ENCODE assay signal across 8 cellular contexts in genomic region chr11:110194211-110194766, GRCh38.
DNase-seq lines count a peak whose midpoint lies in the region; ATAC-seq and TF ChIP-seq lines count a peak whose summit lies in the region.
"Not testable (repeated sequence)": the region's sequence is repeated elsewhere in the genome, so short reads cannot be mapped to it uniquely, and the experiment has no call there.

No MANE protein-coding gene starts in this region.

- peak overlapping the region; percentile 80 for H3K27ac ChIP-seq in HCT116 (ENCODE audit: low read depth, low read length)
- peak overlapping the region; percentile 65 for H3K27ac ChIP-seq in brain microvascular endothelial cell

- DNase-seq in AG08395 (ENCODE audit: low spot score), result peak; percentile 38
- peak; percentile 64 for DNase-seq in HCT116 (ENCODE audit: low read depth, low spot score)
- peak; percentile 94 for DNase-seq in NCI-H226
- DNase-seq in brain microvascular endothelial cell, result peak; percentile 90
- DNase-seq in fibroblast of mammary gland (ENCODE audit: low read depth), result peak; percentile 94
- peak; percentile 26 to 56 for DNase-seq in left colon
- DNase-seq in renal cortical epithelial cell (ENCODE audit: low read depth), result peak; percentile 88

- H3K9me3 ChIP-seq in HCT116 (ENCODE audit: control insufficient read depth in 1 of 2, insufficient read depth in 1 of 2, low read depth in 1 of 2, low read length in 2 of 2), result not testable (repeated sequence)

- not testable (repeated sequence) for H2AFZ ChIP-seq in HCT116 (ENCODE audit: low read depth, low read length, poor library complexity, severe bottlenecking)

- 0 out of 2 replicates have a peak, but pooled peaks have one; percentile 14 for TF ChIP-seq RAD21 in HCT116 (IDR thresholded peaks at IDR 0.05; ENCODE audit: low read depth)

- not testable (repeated sequence) for TF ChIP-seq CTCF in HCT116 (IDR thresholded peaks at IDR 0.05 in 2 of 3, conservative IDR thresholded peaks at IDR 0.05 in 1 of 3; ENCODE audit: borderline replicate concordance in 1 of 3, insufficient read depth in 1 of 3, low read depth in 2 of 3, low read length in 2 of 3); brain microvascular endothelial cell (IDR thresholded peaks at IDR 0.05; ENCODE audit: low read depth, low read length, missing control alignments); fibroblast of mammary gland (conservative IDR thresholded peaks at IDR 0.05; ENCODE audit: control insufficient read depth, insufficient read depth, low read depth, low read length)

- H3K27me3 ChIP-seq in HCT116 (ENCODE audit: insufficient read depth, low read length); brain microvascular endothelial cell (replicated peaks): not testable (repeated sequence)

- H3K4me2 ChIP-seq in HCT116 (ENCODE audit: low read length), result peak overlapping the region; percentile 53

- peaks cover 44 to 46% of the 10 kb centered on the region in 2 experiments for H3K4me1 ChIP-seq in HCT116 (ENCODE audit: control insufficient read depth in 1 of 2, insufficient read depth in 2 of 2, low read length in 2 of 2)

- H3K4me3 ChIP-seq in HCT116 (replicated peaks in 1 of 2; ENCODE audit: low read depth in 1 of 2, low read length in 2 of 2), result peak overlapping the region in 1 of 2 experiments; percentile 13; a peak in 1 of 4 replicates
- not testable (repeated sequence) for H3K4me3 ChIP-seq in brain microvascular endothelial cell (ENCODE audit: low read depth, low read length); fibroblast of mammary gland (ENCODE audit: control insufficient read depth, low read depth, low read length)

- peak; percentile 73 for ATAC-seq in HCT116
- peak; percentile 57 for ATAC-seq in SK-N-SH treated with all-trans-retinoic acid at 6 μM for 48 hours
- peak; percentile 81 for ATAC-seq in left colon

- H4K20me1 ChIP-seq in HCT116 (ENCODE audit: insufficient read depth), result not testable (repeated sequence)

- in situ Hi-C loops in brain microvascular endothelial cell (cut with HindIII; ENCODE audit: low pct_ligation_motif_present, low sequenced_read_pairs), result not testable (repeated sequence)

- H3K36me3 ChIP-seq in HCT116 (ENCODE audit: control insufficient read depth in 1 of 2, insufficient read depth in 2 of 2, low read length in 2 of 2); brain microvascular endothelial cell (replicated peaks): not testable (repeated sequence)

- peak overlapping the region; percentile 4 for H3K9ac ChIP-seq in HCT116 (ENCODE audit: low read length)

- not testable (repeated sequence) for H3K9me2 ChIP-seq in HCT116 (ENCODE audit: insufficient read depth)

- RAD21 ChIA-PET in HCT116 (lab: Charles Lee; ENCODE audit: low non-redundant PET in 1 of 2, low total read pairs in 2 of 2, uncharacterized antibody in 2 of 2, unreplicated experiment in 2 of 2), result interaction anchor here in 1 of 2 experiments (1.4 kb wide), 1 partner anchor 101 kb away, joined by 3 read pairs; the partner anchor contains the start of gene ZC3H12C

- TF ChIP-seq POLR2A in HCT116 (IDR thresholded peaks at IDR 0.05; ENCODE audit: borderline replicate concordance, extremely low read depth, insufficient read depth, insufficient read length), result not testable (repeated sequence)

- H3K79me2 ChIP-seq in HCT116 (ENCODE audit: insufficient read depth, low read length), result not testable (repeated sequence)

- intact Hi-C loops in HCT116 (cut with micrococcal nuclease), result loop anchor here (5.0 to 10.0 kb wide), 3 partner anchors 97 to 1241 kb away; no protein-coding TSS in a partner anchor
- intact Hi-C loops in left colon (cut with DNase I, micrococcal nuclease), result not testable (repeated sequence)

- CTCF ChIA-PET in HCT116 (lab: Charles Lee), result not testable (repeated sequence)

- BruUV-seq in HCT116 (replicated peaks; lab: Mats Ljungman, UMichigan), result not testable (repeated sequence)

- POLR2A ChIA-PET in HCT116 (lab: Charles Lee), result interaction anchor here (1.7 kb wide), 1 partner anchor 9 kb away, joined by 4 read pairs; no protein-coding TSS in a partner anchor

TF ChIP-seq in HCT116, 20 proteins besides CTCF, POLR2A, EP300 and RAD21:
- TF ChIP-seq JUND (IDR thresholded peaks at IDR 0.05) (peak; percentile 84), ATF3 (IDR thresholded peaks at IDR 0.05) (peak; percentile 48; the same call in 1 of the 2 replicates), MAX (IDR thresholded peaks at IDR 0.05) (peak; percentile 58; the same call in 1 of the 2 replicates), POLR2AphosphoS5 (IDR thresholded peaks at IDR 0.05; ENCODE audit: low read depth, low read length) (peak; percentile 55; the same call in 1 of the 2 replicates), FOSL1 (IDR thresholded peaks at IDR 0.05; ENCODE audit: low read depth) (peak; percentile 81), SRF (IDR thresholded peaks at IDR 0.05; ENCODE audit: low read depth) (peak; percentile 69), SIN3A (IDR thresholded peaks at IDR 0.05; ENCODE audit: low read depth) (peak; percentile 50; the same call in 1 of the 2 replicates), ELF1 (IDR thresholded peaks at IDR 0.05; ENCODE audit: borderline replicate concordance, low read depth) (peak; percentile 33; the same call in 1 of the 2 replicates), CBX3 (IDR thresholded peaks at IDR 0.05; ENCODE audit: low read depth) (0 out of 2 replicates have a peak, but pooled peaks have one; percentile 64), EGR1 (IDR thresholded peaks at IDR 0.05; ENCODE audit: low read depth) (peak; percentile 90), CEBPB (IDR thresholded peaks at IDR 0.05; ENCODE audit: low read depth) (peak; percentile 88), SP1 (IDR thresholded peaks at IDR 0.05; ENCODE audit: low read depth) (peak; percentile 71)
TF ChIP-seq in HCT116: peak in this region for 12; not testable (repeated sequence) for 8.

TF ChIP-seq in SK-N-SH treated with all-trans-retinoic acid at 6 μM for 48 hours, 23 proteins besides CTCF, POLR2A, EP300 and RAD21:
- TF ChIP-seq CSDC2 (CRISPR knock-in tag; IDR thresholded peaks at IDR 0.05), result peak; percentile 50; the same call in 1 of the 2 replicates
- peak; percentile 31; the same call in 1 of the 2 replicates for TF ChIP-seq GLIS3 (CRISPR knock-in tag; IDR thresholded peaks at IDR 0.05)
- peak; percentile 65; the same call in 1 of the 2 replicates for TF ChIP-seq ZFP3 (CRISPR knock-in tag; IDR thresholded peaks at IDR 0.05)
- peak; percentile 95 for TF ChIP-seq ISL1 (CRISPR knock-in tag; IDR thresholded peaks at IDR 0.05)

Comparison
In these comparisons a context has a peak if more than half of its experiments do, and no peak if none do; other contexts are left out.
1. DNase-seq: peak in every context shown above with its lines; median percentile 94 in NCI-H226; 94 in fibroblast of mammary gland; 90 in brain microvascular endothelial cell; 88 in renal cortical epithelial cell; 64 in HCT116; 41 in left colon; 38 in AG08395.